Comparison of ENCODE assay signal across 33 cellular contexts in genomic region chr6:54451516-54451915, GRCh38.
"Had no signal": no experiment of that assay in that cellular context is flagged by ENCODE, and none has a peak within 500 bp of the region (broad histone marks: within the 10 kb centered on the region; RNA-seq: fewer than 3 reads in every experiment).

No MANE protein-coding gene starts in this region.

- H3K27me3 ChIP-seq: ascending aorta had no signal

- H3K9me3 Mint-ChIP-seq: activated CD4-positive, alpha-beta T cell treated with anti-CD3 and anti-CD28 coated beads, Interleukin-2, amount 10 ng/mL, durations not matched to agents 24 days and 14 days; activated T-helper 1 cell treated with anti-CD3 and anti-CD28 coated beads, Interleukin-12 subunit alpha, Interleukin-12 subunit beta, Interleukin-2, Interleukin-4 antibody, amounts not matched to agents 30 ng/mL and 10 ng/mL and 1 ng/mL, durations not matched to agents 14 hours and 24 hours and 36 hours; T-helper 1 cell treated with Interleukin-12 subunit alpha and Interleukin-12 subunit beta and Interleukin-4 antibody, amounts not matched to agents 30 μg/mL and 1 μg/mL, for 36 hours had no signal

- H3K9me3 ChIP-seq: ascending aorta had no signal

- H3K4me1 ChIP-seq: ascending aorta had no signal

- H3K4me1 Mint-ChIP-seq: activated B cell treated with CpG ODN at 0.5 μM for 24 hours; activated CD4-positive, alpha-beta T cell treated with anti-CD3 and anti-CD28 coated beads, Interleukin-2, amount 10 ng/mL, durations not matched to agents 24 days and 14 days; activated naive CD8-positive, alpha-beta T cell treated with anti-CD3 and anti-CD28 coated beads for 36 hours; activated T-helper 17 cell treated with anti-CD3 and anti-CD28 coated beads, Interleukin-2, amount 50 U/mL, for 72 hours; brain had no signal

- H3K4me3 ChIP-seq: ascending aorta had no signal

- H3K36me3 ChIP-seq: ascending aorta had no signal

- DNase-seq: activated B cell treated with CpG ODN at 0.5 μM for 24 hours; activated CD4-positive, alpha-beta memory T cell treated with anti-CD3 and anti-CD28 coated beads for 36 hours; activated CD4-positive, alpha-beta T cell treated with anti-CD3 and anti-CD28 coated beads for 4 hours; activated CD4-positive, alpha-beta T cell treated with anti-CD3 and anti-CD28 coated beads, Interleukin-2, amount 10 ng/mL, durations not matched to agents 24 days and 14 days; activated CD4-positive, alpha-beta T cell treated with anti-CD3 and anti-CD28 coated beads, Interleukin-2, amount 50 U/mL, for 1 hour; activated CD4-positive, alpha-beta T cell treated with anti-CD3 and anti-CD28 coated beads, Interleukin-2, amount 50 U/mL, for 4 hours; activated CD4-positive, CD25-positive, alpha-beta regulatory T cell treated with anti-CD3 and anti-CD28 coated beads, Interleukin-2, amount 50 U/mL, for 72 hours; activated CD8-positive, alpha-beta memory T cell treated with anti-CD3 and anti-CD28 coated beads, Interleukin-2, amount 50 U/mL, for 4 hours; activated CD8-positive, alpha-beta T cell treated with anti-CD3 and anti-CD28 coated beads for 36 hours; activated effector memory CD4-positive, alpha-beta T cell treated with anti-CD3 and anti-CD28 coated beads, Interleukin-2, amount 50 U/mL, for 16 hours; activated gamma-delta T cell treated with Interleukin-2 at 50 U/mL for 16 hours; activated naive CD4-positive, alpha-beta T cell; activated naive CD4-positive, alpha-beta T cell treated with anti-CD3 and anti-CD28 coated beads for 36 hours; activated naive CD4-positive, alpha-beta T cell treated with anti-CD3 and anti-CD28 coated beads, Interleukin-2, amount 50 U/mL, for 16 hours; activated naive CD8-positive, alpha-beta T cell treated with anti-CD3 and anti-CD28 coated beads for 36 hours; activated T-cell treated with anti-CD3 and anti-CD28 coated beads for 4 hours; activated T-cell treated with anti-CD3 and anti-CD28 coated beads, Interleukin-2, amount 50 U/mL, for 1 hour; activated T-cell treated with anti-CD3 and anti-CD28 coated beads, Interleukin-2, amount 50 U/mL, for 4 hours; activated T-cell treated with anti-CD3 and anti-CD28 coated beads, Interleukin-2, amount 50 U/mL, for 72 hours; amygdala; anterior cingulate cortex; central memory CD4-positive, alpha-beta T cell; T-helper 1 cell; T-helper 2 cell; T-helper 9 cell had no signal

- H3K4me3 Mint-ChIP-seq: activated B cell treated with CpG ODN at 0.5 μM for 24 hours; activated CD4-positive, alpha-beta memory T cell treated with anti-CD3 and anti-CD28 coated beads for 36 hours; activated CD4-positive, alpha-beta T cell treated with anti-CD3 and anti-CD28 coated beads, Interleukin-2, amount 10 ng/mL, durations not matched to agents 24 days and 14 days; activated CD8-positive, alpha-beta T cell treated with anti-CD3 and anti-CD28 coated beads for 36 hours; activated naive CD4-positive, alpha-beta T cell treated with anti-CD3 and anti-CD28 coated beads for 36 hours; activated naive CD8-positive, alpha-beta T cell treated with anti-CD3 and anti-CD28 coated beads for 36 hours; activated T-cell treated with anti-CD3 and anti-CD28 coated beads, Interleukin-2, amount 50 U/mL, for 4 hours; activated T-cell treated with anti-CD3 and anti-CD28 coated beads, Interleukin-2, amount 50 U/mL, for 72 hours; activated T-helper 1 cell treated with anti-CD3 and anti-CD28 coated beads, Interleukin-12 subunit alpha, Interleukin-12 subunit beta, Interleukin-2, Interleukin-4 antibody, amounts not matched to agents 30 ng/mL and 10 ng/mL and 1 ng/mL, durations not matched to agents 14 hours and 24 hours and 36 hours; activated T-helper 17 cell treated with anti-CD3 and anti-CD28 coated beads, Interleukin-2, amount 50 U/mL, for 72 hours; brain; T-helper 1 cell treated with Interleukin-12 subunit alpha and Interleukin-12 subunit beta and Interleukin-4 antibody, amounts not matched to agents 30 μg/mL and 1 μg/mL, for 36 hours; T-helper 2 cell treated with Interferon-gamma antibody and Interleukin-4, amounts not matched to agents 5 μg/mL and 100 μg/mL, for 36 hours had no signal

- H3K36me3 Mint-ChIP-seq: activated CD4-positive, alpha-beta memory T cell treated with anti-CD3 and anti-CD28 coated beads for 36 hours; activated naive CD8-positive, alpha-beta T cell treated with anti-CD3 and anti-CD28 coated beads for 36 hours; brain had no signal

- H3K27ac Mint-ChIP-seq: activated B cell treated with CpG ODN at 0.5 μM for 24 hours; activated CD4-positive, alpha-beta memory T cell treated with anti-CD3 and anti-CD28 coated beads for 36 hours; activated CD4-positive, alpha-beta T cell treated with anti-CD3 and anti-CD28 coated beads, Interleukin-2, amount 10 ng/mL, durations not matched to agents 24 days and 14 days; activated CD8-positive, alpha-beta T cell treated with anti-CD3 and anti-CD28 coated beads for 36 hours; activated naive CD4-positive, alpha-beta T cell treated with anti-CD3 and anti-CD28 coated beads for 36 hours; activated naive CD4-positive, alpha-beta T cell treated with anti-CD3 and anti-CD28 coated beads, Interleukin-2, amount 50 U/mL, for 72 hours; activated naive CD8-positive, alpha-beta T cell treated with anti-CD3 and anti-CD28 coated beads for 36 hours; activated T-cell treated with anti-CD3 and anti-CD28 coated beads, Interleukin-2, amount 50 U/mL, for 72 hours; activated T-helper 1 cell treated with anti-CD3 and anti-CD28 coated beads, Interleukin-12 subunit alpha, Interleukin-12 subunit beta, Interleukin-2, Interleukin-4 antibody, amounts not matched to agents 30 ng/mL and 10 ng/mL and 1 ng/mL, durations not matched to agents 14 hours and 24 hours and 36 hours; activated T-helper 17 cell treated with anti-CD3 and anti-CD28 coated beads, Interleukin-2, amount 50 U/mL, for 72 hours; brain; T-helper 1 cell treated with Interleukin-12 subunit alpha and Interleukin-12 subunit beta and Interleukin-4 antibody, amounts not matched to agents 30 μg/mL and 1 μg/mL, for 36 hours; T-helper 2 cell treated with Interferon-gamma antibody and Interleukin-4, amounts not matched to agents 5 μg/mL and 100 μg/mL, for 36 hours had no signal

- H3K27ac ChIP-seq: ascending aorta, VCaP had no signal

- H3K27me3 Mint-ChIP-seq: activated B cell treated with CpG ODN at 0.5 μM for 24 hours; activated CD4-positive, alpha-beta memory T cell treated with anti-CD3 and anti-CD28 coated beads for 36 hours; activated CD4-positive, alpha-beta T cell treated with anti-CD3 and anti-CD28 coated beads, Interleukin-2, amount 10 ng/mL, durations not matched to agents 24 days and 14 days; activated CD8-positive, alpha-beta T cell treated with anti-CD3 and anti-CD28 coated beads for 36 hours; activated naive CD8-positive, alpha-beta T cell treated with anti-CD3 and anti-CD28 coated beads for 36 hours; activated T-helper 17 cell treated with anti-CD3 and anti-CD28 coated beads, Interleukin-2, amount 50 U/mL, for 72 hours; brain had no signal
